ENCODE assay signal across 1 cellular context in genomic region chr20:5211803-5212714, GRCh38.
TF ChIP-seq lines count a peak whose summit lies in the region.

No MANE protein-coding gene starts in this region.

TF ChIP-seq in HepG2, 621 proteins besides CTCF, POLR2A, EP300 and RAD21 (continued from another document and continues in another):
- TF ChIP-seq HNF1A (IDR thresholded peaks at IDR 0.05; ENCODE audit: low read depth), result no peak
- peak; percentile 44; the same call in 1 of the 2 replicates for TF ChIP-seq HNF1A (CRISPR knock-in tag; IDR thresholded peaks at IDR 0.05; ENCODE audit: borderline replicate concordance)
- TF ChIP-seq LCORL (IDR thresholded peaks at IDR 0.05), result no peak
- TF ChIP-seq LCORL (CRISPR knock-in tag; IDR thresholded peaks at IDR 0.05), result peak; percentile 62; the same call in 1 of the 2 replicates
- TF ChIP-seq NFYB (CRISPR knock-in tag; IDR thresholded peaks at IDR 0.05), result no peak
- TF ChIP-seq ZBTB7A (CRISPR knock-in tag; IDR thresholded peaks at IDR 0.05), result peak; percentile 64; the same call in 1 of the 2 replicates
- TF ChIP-seq ZNF766 (CRISPR knock-in tag; IDR thresholded peaks at IDR 0.05; ENCODE audit: borderline replicate concordance), result peak; percentile 99
- TF ChIP-seq, protein P1, sequence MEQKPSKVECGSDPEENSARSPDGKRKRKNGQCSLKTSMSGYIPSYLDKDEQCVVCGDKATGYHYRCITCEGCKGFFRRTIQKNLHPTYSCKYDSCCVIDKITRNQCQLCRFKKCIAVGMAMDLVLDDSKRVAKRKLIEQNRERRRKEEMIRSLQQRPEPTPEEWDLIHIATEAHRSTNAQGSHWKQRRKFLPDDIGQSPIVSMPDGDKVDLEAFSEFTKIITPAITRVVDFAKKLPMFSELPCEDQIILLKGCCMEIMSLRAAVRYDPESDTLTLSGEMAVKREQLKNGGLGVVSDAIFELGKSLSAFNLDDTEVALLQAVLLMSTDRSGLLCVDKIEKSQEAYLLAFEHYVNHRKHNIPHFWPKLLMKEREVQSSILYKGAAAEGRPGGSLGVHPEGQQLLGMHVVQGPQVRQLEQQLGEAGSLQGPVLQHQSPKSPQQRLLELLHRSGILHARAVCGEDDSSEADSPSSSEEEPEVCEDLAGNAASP (CRISPR knock-in tag; IDR thresholded peaks at IDR 0.05; ENCODE audit: borderline replicate concordance), result peak; percentile 92
- peak; percentile 74; the same call in 1 of the 2 replicates for TF ChIP-seq ZNF280D (CRISPR knock-in tag; IDR thresholded peaks at IDR 0.05)
- no peak for TF ChIP-seq FOXM1 (CRISPR knock-in tag; IDR thresholded peaks at IDR 0.05)
- TF ChIP-seq ZSCAN25 (CRISPR knock-in tag; IDR thresholded peaks at IDR 0.05), result no peak
- 0 out of 2 replicates have a peak, but pooled peaks have one; percentile 11 for TF ChIP-seq ZNF501 (CRISPR knock-in tag; IDR thresholded peaks at IDR 0.05)
- TF ChIP-seq ATM (IDR thresholded peaks at IDR 0.05; ENCODE audit: borderline replicate concordance), result no peak
- TF ChIP-seq ZNF556 (CRISPR knock-in tag; IDR thresholded peaks at IDR 0.05; ENCODE audit: borderline replicate concordance), result peak; percentile 96
- no peak for TF ChIP-seq ZNF749 (CRISPR knock-in tag; IDR thresholded peaks at IDR 0.05; ENCODE audit: borderline replicate concordance)
- peak; percentile 50; the same call in 1 of the 2 replicates for TF ChIP-seq ELF4 (CRISPR knock-in tag; IDR thresholded peaks at IDR 0.05; ENCODE audit: borderline replicate concordance)
- no peak for TF ChIP-seq ZNF496 (CRISPR knock-in tag; IDR thresholded peaks at IDR 0.05; ENCODE audit: insufficient replicate concordance)
- TF ChIP-seq, protein P2, sequence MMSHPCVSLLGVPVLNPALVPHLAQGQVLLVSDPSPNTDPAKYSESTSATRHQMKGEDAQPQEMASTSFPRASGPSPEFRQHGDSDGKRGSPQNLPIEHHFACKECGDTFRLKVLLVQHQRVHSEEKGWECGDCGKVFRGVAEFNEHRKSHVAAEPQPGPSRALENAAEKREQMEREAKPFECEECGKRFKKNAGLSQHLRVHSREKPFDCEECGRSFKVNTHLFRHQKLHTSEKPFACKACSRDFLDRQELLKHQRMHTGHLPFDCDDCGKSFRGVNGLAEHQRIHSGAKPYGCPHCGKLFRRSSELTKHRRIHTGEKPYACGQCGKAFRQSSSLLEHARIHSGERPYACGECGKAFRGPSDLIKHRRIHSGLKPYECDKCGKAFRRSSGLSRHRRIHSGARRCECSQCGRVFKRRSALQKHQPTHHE (CRISPR knock-in tag; IDR thresholded peaks at IDR 0.05; ENCODE audit: borderline replicate concordance), result no peak
- TF ChIP-seq BCL6 (CRISPR knock-in tag; IDR thresholded peaks at IDR 0.05), result peak; percentile 69
- TF ChIP-seq ZNF816 (CRISPR knock-in tag; IDR thresholded peaks at IDR 0.05; ENCODE audit: borderline replicate concordance), result no peak
- TF ChIP-seq GABPB1 (CRISPR knock-in tag; IDR thresholded peaks at IDR 0.05), result no peak; the same call in 1 of the 2 replicates
- peak; percentile 88 for TF ChIP-seq ELF3 (CRISPR knock-in tag; IDR thresholded peaks at IDR 0.05)
- TF ChIP-seq ZMYM4 (CRISPR knock-in tag; IDR thresholded peaks at IDR 0.05), result peak; percentile 81
- no peak for TF ChIP-seq ZNF326 (CRISPR knock-in tag; IDR thresholded peaks at IDR 0.05; ENCODE audit: borderline replicate concordance)
- TF ChIP-seq GPN1 (CRISPR knock-in tag; IDR thresholded peaks at IDR 0.05; ENCODE audit: borderline replicate concordance), result no peak
- peak; percentile 58 for TF ChIP-seq SKI (IDR thresholded peaks at IDR 0.05; ENCODE audit: partially characterized antibody)
- TF ChIP-seq ARID5B (CRISPR knock-in tag; IDR thresholded peaks at IDR 0.05), result peak; percentile 83
- peak; percentile 96 for TF ChIP-seq TFAP4 (IDR thresholded peaks at IDR 0.05; ENCODE audit: borderline replicate concordance, low read depth)
- peak; percentile 62 for TF ChIP-seq DMAP1 (CRISPR knock-in tag; IDR thresholded peaks at IDR 0.05)
- TF ChIP-seq ZBTB40 (IDR thresholded peaks at IDR 0.05), result no peak
- TF ChIP-seq ZBTB40 (CRISPR knock-in tag; IDR thresholded peaks at IDR 0.05), result no peak; the same call in 1 of the 2 replicates
- peak; percentile 90 for TF ChIP-seq RXRB (CRISPR knock-in tag; IDR thresholded peaks at IDR 0.05; ENCODE audit: borderline replicate concordance)
- peak; percentile 22; the same call in 1 of the 2 replicates for TF ChIP-seq ZNF878 (CRISPR knock-in tag; IDR thresholded peaks at IDR 0.05)
- peak; percentile 58; the same call in 1 of the 2 replicates for TF ChIP-seq ZNF605 (CRISPR knock-in tag; IDR thresholded peaks at IDR 0.05)
